In the genomic region with DNA sequence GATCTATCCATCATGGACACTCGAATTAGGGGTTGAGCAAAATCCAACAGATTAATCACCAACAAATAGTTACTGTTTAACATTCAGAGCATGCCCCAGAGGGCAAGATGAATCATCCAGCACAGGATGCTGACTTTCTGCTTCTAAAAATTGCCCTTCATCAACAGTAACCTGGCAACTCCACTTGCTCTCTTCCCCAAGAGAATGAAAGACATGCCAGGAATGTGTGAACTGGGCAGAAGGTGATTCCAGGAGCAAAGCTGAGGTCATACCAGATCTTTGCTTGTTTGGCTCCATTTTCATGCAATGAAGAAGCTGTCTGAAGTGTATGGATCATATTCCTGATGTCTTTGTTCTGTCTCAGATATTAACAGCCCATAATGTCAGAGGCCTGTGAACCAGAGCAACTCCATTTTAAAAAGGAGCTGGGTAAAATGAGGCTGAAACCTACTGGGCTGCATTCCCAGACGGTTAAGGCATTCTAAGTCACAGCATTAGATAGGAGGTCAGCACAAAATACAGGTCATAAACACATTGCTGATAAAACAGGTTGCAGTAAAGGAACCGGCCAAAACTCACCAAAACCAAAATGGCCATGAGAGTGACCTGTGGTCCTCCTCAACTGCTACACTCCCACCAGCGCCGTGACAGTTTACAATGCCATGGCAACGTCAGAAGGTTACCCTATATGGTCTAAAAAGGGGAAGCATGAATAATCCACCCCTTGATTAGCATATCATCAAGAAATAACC, we compare ENCODE assay signal across 1 cellular context.
TF ChIP-seq lines count a peak whose summit lies in the region.

No MANE protein-coding gene starts in this region.

TF ChIP-seq in IMR-90, 13 proteins besides CTCF, POLR2A, EP300 and RAD21:
- TF ChIP-seq, protein P1, sequence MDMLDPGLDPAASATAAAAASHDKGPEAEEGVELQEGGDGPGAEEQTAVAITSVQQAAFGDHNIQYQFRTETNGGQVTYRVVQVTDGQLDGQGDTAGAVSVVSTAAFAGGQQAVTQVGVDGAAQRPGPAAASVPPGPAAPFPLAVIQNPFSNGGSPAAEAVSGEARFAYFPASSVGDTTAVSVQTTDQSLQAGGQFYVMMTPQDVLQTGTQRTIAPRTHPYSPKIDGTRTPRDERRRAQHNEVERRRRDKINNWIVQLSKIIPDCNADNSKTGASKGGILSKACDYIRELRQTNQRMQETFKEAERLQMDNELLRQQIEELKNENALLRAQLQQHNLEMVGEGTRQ (IDR thresholded peaks at IDR 0.05; ENCODE audit: low read depth, low read length): no peak
- no peak for TF ChIP-seq NFE2L2 (IDR thresholded peaks at IDR 0.05; ENCODE audit: low read depth, low read length)
- TF ChIP-seq MAFK (IDR thresholded peaks at IDR 0.05; ENCODE audit: low read depth, low read length): peak; percentile 69; the same call in 1 of the 2 replicates
- 0 out of 2 replicates have a peak, but pooled peaks have one; percentile 34 for TF ChIP-seq CEBPB (IDR thresholded peaks at IDR 0.05; ENCODE audit: low read depth, low read length)
- TF ChIP-seq FOS (IDR thresholded peaks at IDR 0.05; ENCODE audit: low read depth, low read length): peak; percentile 63
- TF ChIP-seq BHLHE40 (IDR thresholded peaks at IDR 0.05; ENCODE audit: low read depth, low read length): peak; percentile 66; the same call in 1 of the 2 replicates
- TF ChIP-seq MAZ (IDR thresholded peaks at IDR 0.05; ENCODE audit: borderline replicate concordance, low read depth, low read length): no peak; the same call in 1 of the 2 replicates
